Comparison of ENCODE assay signal across 12 cellular contexts in genomic region chr7:102993532-102994029, GRCh38.
DNase-seq lines count a peak whose midpoint lies in the region; ATAC-seq, FAIRE-seq and TF ChIP-seq lines count a peak whose summit lies in the region.
"Had no signal": no experiment of that assay in that cellular context is flagged by ENCODE, and none has a peak within 500 bp of the region (broad histone marks: within the 10 kb centered on the region; RNA-seq: fewer than 3 reads in every experiment).

No MANE protein-coding gene starts in this region.

- no peak for ATAC-seq in A549
- ATAC-seq in IMR-90 (ENCODE audit: low read depth) = peak; percentile 45
- ATAC-seq in lower lobe of right lung = peak; percentile 55 to 67
- no peak for ATAC-seq in GM21576 (IDR thresholded peaks at IDR 0.05; ENCODE audit: unreplicated experiment)
- ATAC-seq in GM19455 (IDR thresholded peaks at IDR 0.05; ENCODE audit: unreplicated experiment) = no peak

- intact Hi-C loops in IMR-90 (cut with micrococcal nuclease) = no loop called here
- intact Hi-C loops in lower lobe of right lung (cut with DNase I) = no loop called here

- no peaks in the 10 kb centered on the region for H3K36me3 ChIP-seq in IMR-90 (ENCODE audit: control insufficient read depth, insufficient read depth, low read length)
- no peaks in the 10 kb centered on the region for H3K36me3 ChIP-seq in brain microvascular endothelial cell (replicated peaks)
- no peaks in the 10 kb centered on the region for H3K36me3 ChIP-seq in lower lobe of right lung
- no peaks in the 10 kb centered on the region for H3K36me3 ChIP-seq in tibial nerve

- POLR2A ChIA-PET in A549 (lab: Yijun Ruan, JAX) = no interaction called here
- POLR2A ChIA-PET in IMR-90 (lab: Charles Lee; ENCODE audit: unreplicated experiment) = no interaction called here

- H3K23ac ChIP-seq in IMR-90 (ENCODE audit: low read depth, low read length) = no peak overlapping the region

- peak overlapping the region; percentile 26; the same call in 1 of the 2 replicates for H3K4ac ChIP-seq in IMR-90 (ENCODE audit: low read depth, low read length)

- peak in 1 of 2 experiments; percentile 16 for DNase-seq in A549 (ENCODE audit: low read depth in 1 of 2, low spot score in 1 of 2)
- peak; percentile 86 for DNase-seq in IMR-90
- DNase-seq in brain microvascular endothelial cell = no peak
- no peak for DNase-seq in lower lobe of right lung
- no peak for DNase-seq in SHP77 (lab: John Stamatoyannopoulos, UW)
- no peak for DNase-seq in tibial nerve (ENCODE audit: low spot score in 2 of 2)
- DNase-seq: activated T-cell treated with anti-CD3 and anti-CD28 coated beads, Interleukin-2, amount 50 U/mL, for 24 hours; dorsolateral prefrontal cortex; Kasumi-1; T1000 had no signal

- in situ Hi-C loops in IMR-90 (cut with MboI; ENCODE audit: low sequenced_read_pairs) (no loop called here), brain microvascular endothelial cell (cut with HindIII; ENCODE audit: low pct_ligation_motif_present, low sequenced_read_pairs) (no loop called here)

- CTCF ChIA-PET in A549 (lab: Yijun Ruan, JAX) (no interaction called here), IMR-90 (lab: Yijun Ruan, JAX) (interaction anchor here (0.6 to 1.4 kb wide), 2 partner anchors 23 to 1493 kb away, joined by 4 read pairs; no protein-coding TSS in a partner anchor)

- H3K18ac ChIP-seq in IMR-90 (ENCODE audit: low read depth, low read length) = peak overlapping the region; percentile 24; the same call in 1 of the 2 replicates

- H3K79me1 ChIP-seq in IMR-90 (ENCODE audit: low read depth in 1 of 2, low read length in 2 of 2) = no peaks in the 10 kb centered on the region

- H2AFZ ChIP-seq in IMR-90 (replicated peaks; ENCODE audit: low read length, poor library complexity) = no peak overlapping the region

- H3K9ac ChIP-seq in IMR-90 (ENCODE audit: low read depth, low read length) = no peak overlapping the region

- no peak for TF ChIP-seq EP300 in A549 (IDR thresholded peaks at IDR 0.05)
- no peak for TF ChIP-seq EP300 in tibial nerve (IDR thresholded peaks at IDR 0.05)

- no peak overlapping the region for H2AK5ac ChIP-seq in IMR-90 (ENCODE audit: low read depth, low read length)

- WGBS in A549 (ENCODE audit: missing lambda C conversion rate) = 26% methylated on average over 2 of the region's 2 CpGs
- no CpG with 5 or more reads among the region's 2 CpGs for WGBS in IMR-90 (ENCODE audit: extremely low coverage in 2 of 2, insufficient read length in 1 of 2), 2 experiments
- 9 to 14% methylated on average over 2 of the region's 2 CpGs for WGBS in tibial nerve, 2 donors

- FAIRE-seq in A549 (lab: Jason Lieb, UNC) = no peak

- H3K4me3 ChIP-seq in A549 = no peak overlapping the region
- no peak overlapping the region for H3K4me3 ChIP-seq in IMR-90 (ENCODE audit: insufficient read depth, low read depth, low read length)
- no peak overlapping the region for H3K4me3 ChIP-seq in brain microvascular endothelial cell (ENCODE audit: low read depth, low read length)
- no peak overlapping the region for H3K4me3 ChIP-seq in lower lobe of right lung
- H3K4me3 ChIP-seq in tibial nerve = no peak overlapping the region
- H3K4me3 ChIP-seq: dorsolateral prefrontal cortex had no signal

- no peaks in the 10 kb centered on the region for H4K20me1 ChIP-seq in IMR-90 (ENCODE audit: insufficient read depth, low read length)

- H4K5ac ChIP-seq in IMR-90 (ENCODE audit: low read depth, low read length) = no peak overlapping the region

- H4K91ac ChIP-seq in IMR-90 (ENCODE audit: insufficient read depth, low read depth, low read length) = no peak overlapping the region

- H3K27ac ChIP-seq in A549 (peak overlapping the region; percentile 78 to 88), IMR-90 (ENCODE audit: insufficient read depth, low read length) (no peak overlapping the region), brain microvascular endothelial cell (peak overlapping the region; percentile 95), lower lobe of right lung (no peak overlapping the region), tibial nerve (no peak overlapping the region)

- 0 out of 2 replicates have a peak overlapping the region, but pooled peaks have one; percentile 57 for H2BK20ac ChIP-seq in IMR-90 (ENCODE audit: low read depth, low read length)

- H3K14ac ChIP-seq in IMR-90 (replicated peaks; ENCODE audit: low read depth, low read length) = no peak overlapping the region

- H3K4me1 ChIP-seq in A549 = peaks cover 37% of the 10 kb centered on the region
- H3K4me1 ChIP-seq in IMR-90 (ENCODE audit: control insufficient read depth, insufficient read depth, low read length) = peaks cover 18% of the 10 kb centered on the region
- peaks cover 32% of the 10 kb centered on the region for H3K4me1 ChIP-seq in lower lobe of right lung
- H3K4me1 ChIP-seq in tibial nerve = peaks cover 0 to 25% (median 6%) of the 10 kb centered on the region in 4 donors

- peaks cover 12% of the 10 kb centered on the region for H3K9me1 ChIP-seq in IMR-90 (ENCODE audit: insufficient read depth, low read length)

- H4K8ac ChIP-seq in IMR-90 (ENCODE audit: low read depth in 2 of 2, low read length in 2 of 2) = no peak overlapping the region

- H3K4me2 ChIP-seq in A549 (peak overlapping the region; percentile 78), IMR-90 (ENCODE audit: low read depth, low read length) (no peak overlapping the region; the same call in 1 of the 2 replicates)

- H2BK5ac ChIP-seq in IMR-90 (ENCODE audit: low read depth, low read length, poor library complexity, severe bottlenecking) = peak overlapping the region; percentile 86

- dilution Hi-C loops in IMR-90 (cut with HindIII; ENCODE audit: low sequenced_read_pairs, unreplicated experiment) = no loop called here

- H2AK9ac ChIP-seq in IMR-90 (replicated peaks; ENCODE audit: low read depth, low read length, poor library complexity) = no peak overlapping the region

- no peaks in the 10 kb centered on the region for H3K27me3 ChIP-seq in IMR-90 (ENCODE audit: control insufficient read depth, insufficient read depth, low read length)
- H3K27me3 ChIP-seq in brain microvascular endothelial cell (replicated peaks) = no peaks in the 10 kb centered on the region
- H3K27me3 ChIP-seq in lower lobe of right lung (ENCODE audit: low read depth) = no peaks in the 10 kb centered on the region
- no peaks in the 10 kb centered on the region for H3K27me3 ChIP-seq in tibial nerve
- H3K27me3 ChIP-seq: dorsolateral prefrontal cortex had no signal

- TF ChIP-seq POLR2A in A549 (IDR thresholded peaks at IDR 0.05; ENCODE audit: low read length) = no peak
- TF ChIP-seq POLR2A in IMR-90 (IDR thresholded peaks at IDR 0.05; ENCODE audit: low read depth, low read length) = no peak
- no peak for TF ChIP-seq POLR2A in tibial nerve (IDR thresholded peaks at IDR 0.05)

- no TSS peak for BruUV-seq in IMR-90 (replicated peaks; lab: Mats Ljungman, UMichigan)

- TF ChIP-seq CTCF in A549 (IDR thresholded peaks at IDR 0.05) (no peak), IMR-90 (conservative IDR thresholded peaks at IDR 0.05; ENCODE audit: low read depth, low read length) (no peak), brain microvascular endothelial cell (IDR thresholded peaks at IDR 0.05; ENCODE audit: low read depth, low read length, missing control alignments) (no peak), lower lobe of right lung (IDR thresholded peaks at IDR 0.05) (no peak), tibial nerve (IDR thresholded peaks at IDR 0.05) (no peak)

- H2BK120ac ChIP-seq in IMR-90 (ENCODE audit: low read depth, low read length) = 0 out of 2 replicates have a peak overlapping the region, but pooled peaks have one; percentile 68

- TF ChIP-seq RAD21 in A549 (conservative IDR thresholded peaks at IDR 0.05 in 1 of 2, IDR thresholded peaks at IDR 0.05 in 1 of 2) (no peak), IMR-90 (IDR thresholded peaks at IDR 0.05; ENCODE audit: low read length) (no peak)

- H3K9me3 ChIP-seq in A549 (0 out of 3 replicates have a peak, but pooled peaks cover 3% of the 10 kb centered on the region), IMR-90 (ENCODE audit: control insufficient read depth, insufficient read depth, low read length) (no peaks in the 10 kb centered on the region), lower lobe of right lung (no peaks in the 10 kb centered on the region), tibial nerve (no peaks in the 10 kb centered on the region)

- no peak overlapping the region for H2BK15ac ChIP-seq in IMR-90 (ENCODE audit: low read depth, low read length)

- no peak overlapping the region for H3K56ac ChIP-seq in IMR-90 (ENCODE audit: extremely low read depth, insufficient read depth, low read length)

TF ChIP-seq in A549, 52 proteins besides CTCF, POLR2A, EP300 and RAD21:
- TF ChIP-seq NFE2L2 (conservative IDR thresholded peaks at IDR 0.05; ENCODE audit: low read length) (no peak), HOXB13 (CRISPR knock-in tag; IDR thresholded peaks at IDR 0.05; ENCODE audit: low read depth) (no peak), HOXA7 (CRISPR knock-in tag; IDR thresholded peaks at IDR 0.05) (no peak), NPAS2 (CRISPR knock-in tag; IDR thresholded peaks at IDR 0.05; ENCODE audit: borderline replicate concordance) (no peak)

TF ChIP-seq in IMR-90, 13 proteins besides CTCF, POLR2A, EP300 and RAD21:
- TF ChIP-seq USF2 (IDR thresholded peaks at IDR 0.05; ENCODE audit: low read depth, low read length) (no peak), CEBPB (IDR thresholded peaks at IDR 0.05; ENCODE audit: low read depth, low read length) (peak; percentile 39; the same call in 1 of the 2 replicates)

Comparison
In these comparisons a context has a peak if more than half of its experiments do, and no peak if none do; other contexts are left out.
1. ATAC-seq: peak in IMR-90 (single experiment) and lower lobe of right lung (2 of 2); none in A549 (0 of 2), GM21576 (single experiment) and GM19455 (single experiment).
2. H3K27ac ChIP-seq: peak in A549 (2 of 2) and brain microvascular endothelial cell (single experiment); none in IMR-90 (single experiment), lower lobe of right lung (single experiment) and tibial nerve (0 of 4).